ENCODE assay signal across 9 cellular contexts in genomic region chr4:87896020-87896621, GRCh38.
DNase-seq lines count a peak whose midpoint lies in the region; ATAC-seq, FAIRE-seq and TF ChIP-seq lines count a peak whose summit lies in the region.
"Had no signal": no experiment of that assay in that cellular context is flagged by ENCODE, and none has a peak within 500 bp of the region (broad histone marks: within the 10 kb centered on the region; RNA-seq: fewer than 3 reads in every experiment).

No MANE protein-coding gene starts in this region.

- no peak overlapping the region for H3K9ac ChIP-seq in NT2/D1 (ENCODE audit: insufficient read length, low read depth)
- H3K9ac ChIP-seq: KMS-11 had no signal

- H3K4me3 ChIP-seq in NT2/D1 (ENCODE audit: insufficient read length, low read depth), result no peak overlapping the region
- H3K4me3 ChIP-seq in cardiac fibroblast (replicated peaks in 1 of 2; ENCODE audit: low read depth in 2 of 2, low read length in 2 of 2), result no peak overlapping the region
- H3K4me3 ChIP-seq in small intestine (ENCODE audit: low read depth in 1 of 2, low read length in 2 of 2), result no peak overlapping the region

- peaks cover 16 to 21% of the 10 kb centered on the region in 2 donors for H3K4me1 Mint-ChIP-seq in natural killer cell treated with Interleukin-12 subunit alpha and Interleukin-12 subunit beta and Interleukin-15 and Interleukin-18, amount 100 ng/mL, for 72 hours (ENCODE audit: low read depth in 2 of 2)

- no peak for FAIRE-seq in small intestine (lab: Jason Lieb, UNC)

- no peaks in the 10 kb centered on the region for H3K9me3 ChIP-seq in NT2/D1 (ENCODE audit: insufficient read depth, low read length)
- H3K9me3 ChIP-seq in small intestine (ENCODE audit: control insufficient read depth, low read depth), result no peaks in the 10 kb centered on the region

- 47 to 62% (median 53%) methylated on average over 7 of the region's 7 CpGs for WGBS in small intestine, 3 donors

- H3K27ac Mint-ChIP-seq in natural killer cell treated with Interleukin-12 subunit alpha and Interleukin-12 subunit beta and Interleukin-15 and Interleukin-18, amount 100 ng/mL, for 72 hours, result peak overlapping the region; percentile 38 to 75

- H3K36me3 ChIP-seq in NT2/D1 (ENCODE audit: insufficient read depth, insufficient read length, low read length) (no peaks in the 10 kb centered on the region), small intestine (ENCODE audit: control insufficient read depth in 2 of 2, insufficient read depth in 2 of 2, low read length in 2 of 2) (no peaks in the 10 kb centered on the region)

- no peaks in the 10 kb centered on the region for H3K4me1 ChIP-seq in NT2/D1 (ENCODE audit: insufficient read depth, insufficient read length)
- no peaks in the 10 kb centered on the region for H3K4me1 ChIP-seq in small intestine (ENCODE audit: control insufficient read depth in 2 of 2, insufficient read depth in 1 of 2, low read depth in 1 of 2, low read length in 1 of 2)

- DNase-seq in NT2/D1 (ENCODE audit: low read depth, low spot score), result peak; percentile 25
- peak; percentile 78 to 88 for DNase-seq in cardiac fibroblast (ENCODE audit: low read depth in 2 of 2)
- peak; percentile 72 for DNase-seq in natural killer cell treated with Interleukin-12 subunit alpha and Interleukin-12 subunit beta and Interleukin-15 and Interleukin-18, amount 100 ng/mL, for 72 hours (ENCODE audit: low spot score)
- no peak for DNase-seq in GM19238 (ENCODE audit: insufficient read length, low spot score)
- DNase-seq in small intestine, result no peak

- H3K27me3 Mint-ChIP-seq in natural killer cell treated with Interleukin-12 subunit alpha and Interleukin-12 subunit beta and Interleukin-15 and Interleukin-18, amount 100 ng/mL, for 72 hours, result peaks cover 11 to 14% of the 10 kb centered on the region in 2 donors

- H3K36me3 Mint-ChIP-seq in natural killer cell treated with Interleukin-12 subunit alpha and Interleukin-12 subunit beta and Interleukin-15 and Interleukin-18, amount 100 ng/mL, for 72 hours, result peaks cover 6% of the 10 kb centered on the region

- no peak overlapping the region for H3K27ac ChIP-seq in small intestine (ENCODE audit: low read depth in 1 of 2, low read length in 1 of 2)
- H3K27ac ChIP-seq: KMS-11 had no signal

- no peak for TF ChIP-seq CTCF in cardiac fibroblast (IDR thresholded peaks at IDR 0.05; ENCODE audit: low read depth, low read length)

- H3K9me3 Mint-ChIP-seq in natural killer cell treated with Interleukin-12 subunit alpha and Interleukin-12 subunit beta and Interleukin-15 and Interleukin-18, amount 100 ng/mL, for 72 hours, result peaks cover 5% of the 10 kb centered on the region

- ATAC-seq in GM18907 (IDR thresholded peaks at IDR 0.05; ENCODE audit: unreplicated experiment) (peak; percentile 69), HG02981 (IDR thresholded peaks at IDR 0.05; ENCODE audit: unreplicated experiment) (no peak), HG02973 (IDR thresholded peaks at IDR 0.05; ENCODE audit: unreplicated experiment) (no peak)
- peak; percentile 94 to 96 for ATAC-seq in natural killer cell treated with Interleukin-12 subunit alpha and Interleukin-12 subunit beta and Interleukin-15 and Interleukin-18, amount 100 ng/mL, for 72 hours

- no peaks in the 10 kb centered on the region for H3K27me3 ChIP-seq in NT2/D1 (ENCODE audit: insufficient read depth, insufficient read length)
- no peaks in the 10 kb centered on the region for H3K27me3 ChIP-seq in small intestine (ENCODE audit: control insufficient read depth in 2 of 2, insufficient read depth in 2 of 2, low read length in 2 of 2)

- peak overlapping the region; percentile 52 for H3K4me3 Mint-ChIP-seq in natural killer cell treated with Interleukin-12 subunit alpha and Interleukin-12 subunit beta and Interleukin-15 and Interleukin-18, amount 100 ng/mL, for 72 hours

Comparison
In these comparisons a context has a peak if more than half of its experiments do, and no peak if none do; other contexts are left out.
1. ATAC-seq: peak in GM18907 (single experiment) and natural killer cell treated with Interleukin-12 subunit alpha and Interleukin-12 subunit beta and Interleukin-15 and Interleukin-18, amount 100 ng/mL, for 72 hours (2 of 2); none in HG02981 (single experiment) and HG02973 (single experiment).
2. DNase-seq: peak in NT2/D1 (single experiment), cardiac fibroblast (2 of 2) and natural killer cell treated with Interleukin-12 subunit alpha and Interleukin-12 subunit beta and Interleukin-15 and Interleukin-18, amount 100 ng/mL, for 72 hours (single experiment); none in GM19238 (single experiment) and small intestine (single experiment).